22 cellular contexts compared by ENCODE assay signal in the genomic region with DNA sequence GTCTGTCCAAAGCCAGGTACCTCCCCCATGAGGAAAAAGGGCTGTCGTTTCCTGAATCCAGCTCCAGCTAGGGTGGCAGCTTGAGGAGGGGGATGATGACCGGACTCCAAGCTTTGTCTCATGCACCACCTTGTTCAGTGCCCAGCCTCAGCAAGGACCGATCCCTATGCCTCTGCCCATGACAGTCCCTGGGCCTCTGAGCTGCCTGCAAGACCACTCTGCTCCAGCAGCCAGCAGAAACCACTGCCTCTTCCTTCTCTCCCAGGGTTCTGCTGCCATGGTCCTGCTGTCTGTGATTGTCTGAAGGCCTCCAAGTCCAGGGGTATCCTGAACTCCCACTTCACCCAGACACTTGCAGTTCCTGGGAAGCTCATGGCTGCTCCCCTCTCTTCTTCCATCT. TPM values are rescaled to one million over a fixed set of nuclear protein-coding genes. Genes with fewer than 3 reads are reported as not detected.
DNase-seq lines count a peak whose midpoint lies in the region; ATAC-seq and TF ChIP-seq lines count a peak whose summit lies in the region.
"Had no signal": no experiment of that assay in that cellular context is flagged by ENCODE, and none has a peak within 500 bp of the region (broad histone marks: within the 10 kb centered on the region; RNA-seq: fewer than 3 reads in every experiment).

No MANE protein-coding gene starts in this region.

- H4K5ac ChIP-seq in H9 (ENCODE audit: insufficient read length, low read depth, low read length): no peak overlapping the region

- H4K91ac ChIP-seq in H9 (ENCODE audit: insufficient read length, low read depth, low read length): no peak overlapping the region

- no peaks in the 10 kb centered on the region; the same call in 1 of the 2 replicates for H3K4me1 ChIP-seq in H9 (ENCODE audit: insufficient read depth, low read length)
- no peaks in the 10 kb centered on the region for H3K4me1 ChIP-seq in Karpas-422 (ENCODE audit: low read length)
- H3K4me1 ChIP-seq: Caco-2 had no signal

- H3K9ac ChIP-seq in H9 (ENCODE audit: extremely low read depth, insufficient read length, low read length) (no peak overlapping the region), Karpas-422 (ENCODE audit: low read length) (no peak overlapping the region)
- H3K9ac ChIP-seq: GM23248 had no signal

- DNase-seq in activated naive CD4-positive, alpha-beta T cell treated with anti-CD3 and anti-CD28 coated beads, Interleukin-2, amount 10 ng/mL, durations not matched to agents 7 days and 5 days: no peak
- no peak for DNase-seq in activated naive CD4-positive, alpha-beta T cell treated with anti-CD3 and anti-CD28 coated beads, Interleukin-2, amount 50 U/mL, for 16 hours
- no peak for DNase-seq in H9
- no peak for DNase-seq in activated CD8-positive, alpha-beta T cell treated with anti-CD3 and anti-CD28 coated beads, Interleukin-2, amount 10 ng/mL, durations not matched to agents 7 days and 5 days
- DNase-seq in osteocyte (ENCODE audit: extremely low spot score, unreplicated experiment): peak; percentile 66
- DNase-seq in NCI-H510A (lab: John Stamatoyannopoulos, UW): no peak
- no peak for DNase-seq in effector memory CD8-positive, alpha-beta T cell
- DNase-seq in Karpas-422: no peak
- DNase-seq: Caco-2; CD4-positive, CD25-positive, alpha-beta regulatory T cell; DMS 273 treated with DMSO at 0.1 percent for 48 hours; DMS79 treated with DMSO at 0.1 percent for 48 hours; GM23248; NCI-H1092; NCI-H1436 treated with DMSO at 0.1 percent for 48 hours; NCI-H2029; NCI-H2227 treated with DMSO at 0.1 percent for 48 hours; NCI-H510A treated with DMSO at 0.1 percent for 48 hours; NCI-H748 treated with DMSO at 0.1 percent for 48 hours; PC-9 had no signal

- H3K36me3 ChIP-seq in Karpas-422 (ENCODE audit: insufficient read depth, low read length): no peaks in the 10 kb centered on the region

- H3T11ph ChIP-seq in H9 (ENCODE audit: low read length): no peak overlapping the region

- H2BK12ac ChIP-seq in H9 (ENCODE audit: insufficient read length, low read depth, low read length): no peak overlapping the region

- H3K23ac ChIP-seq in H9 (ENCODE audit: insufficient read length, low read depth, low read length): no peak overlapping the region

- H3K4me2 ChIP-seq in H9 (ENCODE audit: insufficient read depth, insufficient read length, low read length) (no peak overlapping the region), Karpas-422 (ENCODE audit: low read depth, low read length, poor library complexity, severe bottlenecking) (no peak overlapping the region)
- H3K4me2 ChIP-seq: PC-9 had no signal

- no peak for ATAC-seq in activated CD8-positive, alpha-beta T cell treated with anti-CD3 and anti-CD28 coated beads, Interleukin-2, amount 10 ng/mL, durations not matched to agents 7 days and 5 days
- ATAC-seq in effector memory CD8-positive, alpha-beta T cell (replicated peaks): no peak
- ATAC-seq: GM12878 had no signal

- H2BK15ac ChIP-seq in H9 (ENCODE audit: low read depth, low read length): no peak overlapping the region

- no peak overlapping the region for H3K4ac ChIP-seq in H9 (ENCODE audit: low read depth, low read length)

- CTCF ChIA-PET in activated naive CD4-positive, alpha-beta T cell treated with anti-CD3 and anti-CD28 coated beads, Interleukin-2, amount 10 ng/mL, durations not matched to agents 7 days and 5 days (lab: Charles Lee): interaction anchor here (1.8 to 3.5 kb wide), 3 partner anchors 32 to 231 kb away, joined by 3 to 14 read pairs (median 8); no protein-coding TSS in a partner anchor
- CTCF ChIA-PET in activated CD8-positive, alpha-beta T cell treated with anti-CD3 and anti-CD28 coated beads, Interleukin-2, amount 10 ng/mL, durations not matched to agents 7 days and 5 days (lab: Charles Lee): interaction anchor here (1.9 to 2.0 kb wide), 2 partner anchors 19 to 33 kb away, joined by 7 to 8 read pairs; no protein-coding TSS in a partner anchor

- H2BK20ac ChIP-seq in H9 (ENCODE audit: low read depth, low read length, poor library complexity, severe bottlenecking): no peak overlapping the region

- H3K79me1 ChIP-seq in H9 (ENCODE audit: insufficient read depth, low read depth, low read length, poor library complexity, severe bottlenecking): no peaks in the 10 kb centered on the region

- no peak overlapping the region for H3K18ac ChIP-seq in H9 (ENCODE audit: insufficient read length, low read depth, low read length)

- no peak overlapping the region for H2AK5ac ChIP-seq in H9 (ENCODE audit: insufficient read length, low read length)

- H2BK120ac ChIP-seq in H9 (ENCODE audit: low read depth, low read length, poor library complexity, severe bottlenecking): no peak overlapping the region

- POLR2A ChIA-PET in activated CD8-positive, alpha-beta T cell treated with anti-CD3 and anti-CD28 coated beads, Interleukin-2, amount 10 ng/mL, durations not matched to agents 7 days and 5 days (lab: Charles Lee): interaction anchor here (0.9 to 1.3 kb wide), 2 partner anchors 12 to 227 kb away, joined by 3 read pairs; no protein-coding TSS in a partner anchor

- no peak overlapping the region for H3K4me3 Mint-ChIP-seq in activated naive CD4-positive, alpha-beta T cell treated with anti-CD3 and anti-CD28 coated beads, Interleukin-2, amount 10 ng/mL, durations not matched to agents 7 days and 5 days
- H3K4me3 Mint-ChIP-seq in H9: no peak overlapping the region
- no peak overlapping the region for H3K4me3 Mint-ChIP-seq in activated CD8-positive, alpha-beta T cell treated with anti-CD3 and anti-CD28 coated beads, Interleukin-2, amount 10 ng/mL, durations not matched to agents 7 days and 5 days
- no peak overlapping the region for H3K4me3 Mint-ChIP-seq in osteocyte (ENCODE audit: unreplicated experiment)
- H3K4me3 Mint-ChIP-seq in effector memory CD8-positive, alpha-beta T cell: no peak overlapping the region
- H3K4me3 Mint-ChIP-seq: CD4-positive, CD25-positive, alpha-beta regulatory T cell had no signal

- H2BK5ac ChIP-seq in H9 (ENCODE audit: insufficient read length, low read length): no peak overlapping the region

- H3K36me3 Mint-ChIP-seq in activated naive CD4-positive, alpha-beta T cell treated with anti-CD3 and anti-CD28 coated beads, Interleukin-2, amount 10 ng/mL, durations not matched to agents 7 days and 5 days: peaks cover 6% of the 10 kb centered on the region
- H3K36me3 Mint-ChIP-seq in H9 (ENCODE audit: insufficient read depth in 1 of 3, low read depth in 3 of 3) (peaks cover 0 to under 1% (median 0%) of the 10 kb centered on the region in 3 experiments; a peak in 2 of 7 replicates), osteocyte (ENCODE audit: unreplicated experiment) (no peaks in the 10 kb centered on the region)
- no peaks in the 10 kb centered on the region for H3K36me3 Mint-ChIP-seq in activated CD8-positive, alpha-beta T cell treated with anti-CD3 and anti-CD28 coated beads, Interleukin-2, amount 10 ng/mL, durations not matched to agents 7 days and 5 days (ENCODE audit: low read depth)
- no peaks in the 10 kb centered on the region for H3K36me3 Mint-ChIP-seq in effector memory CD8-positive, alpha-beta T cell (ENCODE audit: insufficient read depth)

- no peaks in the 10 kb centered on the region for H4K20me1 ChIP-seq in H9 (ENCODE audit: control insufficient read depth, insufficient read depth, insufficient read length)
- no peaks in the 10 kb centered on the region for H4K20me1 ChIP-seq in Karpas-422 (ENCODE audit: insufficient read depth, low read depth, low read length)

- H3K79me2 ChIP-seq in H9 (ENCODE audit: insufficient read depth, low read length) (no peaks in the 10 kb centered on the region), Karpas-422 (ENCODE audit: low read length) (no peaks in the 10 kb centered on the region)

- H3K23me2 ChIP-seq in H9 (ENCODE audit: insufficient read length, low read depth, low read length, poor library complexity, severe bottlenecking): no peaks in the 10 kb centered on the region

- H3K27me3 Mint-ChIP-seq in activated naive CD4-positive, alpha-beta T cell treated with anti-CD3 and anti-CD28 coated beads, Interleukin-2, amount 10 ng/mL, durations not matched to agents 7 days and 5 days: peaks cover 15% of the 10 kb centered on the region
- H3K27me3 Mint-ChIP-seq in H9 (ENCODE audit: low read depth) (peaks cover 2% of the 10 kb centered on the region), osteocyte (ENCODE audit: unreplicated experiment) (peaks cover 15% of the 10 kb centered on the region)
- no peaks in the 10 kb centered on the region for H3K27me3 Mint-ChIP-seq in activated CD8-positive, alpha-beta T cell treated with anti-CD3 and anti-CD28 coated beads, Interleukin-2, amount 10 ng/mL, durations not matched to agents 7 days and 5 days (ENCODE audit: low read depth)
- H3K27me3 Mint-ChIP-seq in effector memory CD8-positive, alpha-beta T cell: peaks cover 0 to 16% of the 10 kb centered on the region in 2 donors
- H3K27me3 Mint-ChIP-seq: CD4-positive, CD25-positive, alpha-beta regulatory T cell had no signal

- no peak overlapping the region for H3K4me3 ChIP-seq in Karpas-422 (ENCODE audit: low read length)
- H3K4me3 ChIP-seq: GM12878, GM23248, PC-9 had no signal

- H3K4me1 Mint-ChIP-seq in activated naive CD4-positive, alpha-beta T cell treated with anti-CD3 and anti-CD28 coated beads, Interleukin-2, amount 10 ng/mL, durations not matched to agents 7 days and 5 days: peaks cover 47% of the 10 kb centered on the region
- H3K4me1 Mint-ChIP-seq in H9 (peaks cover 5 to 7% of the 10 kb centered on the region in 2 experiments; a peak in 3 of 4 replicates), osteocyte (ENCODE audit: unreplicated experiment) (no peaks in the 10 kb centered on the region)
- peaks cover 50% of the 10 kb centered on the region for H3K4me1 Mint-ChIP-seq in activated CD8-positive, alpha-beta T cell treated with anti-CD3 and anti-CD28 coated beads, Interleukin-2, amount 10 ng/mL, durations not matched to agents 7 days and 5 days (ENCODE audit: low read depth)
- H3K4me1 Mint-ChIP-seq in effector memory CD8-positive, alpha-beta T cell (ENCODE audit: low read depth in 2 of 2): peaks cover 2 to 12% of the 10 kb centered on the region in 2 donors

- no peaks in the 10 kb centered on the region for H3K9me3 Mint-ChIP-seq in activated naive CD4-positive, alpha-beta T cell treated with anti-CD3 and anti-CD28 coated beads, Interleukin-2, amount 10 ng/mL, durations not matched to agents 7 days and 5 days
- H3K9me3 Mint-ChIP-seq in H9 (peaks cover 1 to 5% of the 10 kb centered on the region in 2 experiments; a peak in 4 of 5 replicates), osteocyte (ENCODE audit: unreplicated experiment) (no peaks in the 10 kb centered on the region)
- H3K9me3 Mint-ChIP-seq in activated CD8-positive, alpha-beta T cell treated with anti-CD3 and anti-CD28 coated beads, Interleukin-2, amount 10 ng/mL, durations not matched to agents 7 days and 5 days (ENCODE audit: insufficient read depth): no peaks in the 10 kb centered on the region
- H3K9me3 Mint-ChIP-seq in effector memory CD8-positive, alpha-beta T cell: no peaks in the 10 kb centered on the region
- H3K9me3 Mint-ChIP-seq: CD4-positive, CD25-positive, alpha-beta regulatory T cell had no signal

- H3K27ac Mint-ChIP-seq in activated naive CD4-positive, alpha-beta T cell treated with anti-CD3 and anti-CD28 coated beads, Interleukin-2, amount 10 ng/mL, durations not matched to agents 7 days and 5 days: peak overlapping the region; percentile 56
- H3K27ac Mint-ChIP-seq in H9 (peak overlapping the region in 2 of 3 experiments; percentile 13 to 70; a peak in 1 of 7 replicates), osteocyte (ENCODE audit: unreplicated experiment) (no peak overlapping the region)
- peak overlapping the region; percentile 79 for H3K27ac Mint-ChIP-seq in activated CD8-positive, alpha-beta T cell treated with anti-CD3 and anti-CD28 coated beads, Interleukin-2, amount 10 ng/mL, durations not matched to agents 7 days and 5 days
- H3K27ac Mint-ChIP-seq in effector memory CD8-positive, alpha-beta T cell: no peak overlapping the region

- WGBS in H9 (ENCODE audit: extremely low coverage, insufficient read length, low lambda C conversion rate): no CpG with 5 or more reads among the region's 3 CpGs

- no peaks in the 10 kb centered on the region for H3K9me2 ChIP-seq in Karpas-422 (replicated peaks; ENCODE audit: insufficient read depth, low read length)

- no peak overlapping the region for H2AFZ ChIP-seq in H9 (ENCODE audit: low read length)
- no peak overlapping the region for H2AFZ ChIP-seq in Karpas-422 (ENCODE audit: low read length)
- H2AFZ ChIP-seq: GM23248, PC-9 had no signal

- TF ChIP-seq CTCF in H9 (conservative IDR thresholded peaks at IDR 0.05) (no peak), osteocyte (IDR thresholded peaks at IDR 0.05) (no peak)

- H3K27ac ChIP-seq in H9 (ENCODE audit: insufficient read length, low read depth, low read length) (no peak overlapping the region), Karpas-422 (ENCODE audit: low read length) (no peak overlapping the region)
- H3K27ac ChIP-seq: GM23248, PC-9 had no signal

- H3K9me3 ChIP-seq in H9 (ENCODE audit: control insufficient read depth, low read depth, low read length) (no peaks in the 10 kb centered on the region), Karpas-422 (ENCODE audit: low read length) (no peaks in the 10 kb centered on the region)

- no peak overlapping the region for H3K56ac ChIP-seq in H9 (ENCODE audit: insufficient read length, low read depth, low read length)

- H4K8ac ChIP-seq in H9 (replicated peaks; ENCODE audit: insufficient read length, low read depth, low read length): no peak overlapping the region

- H3K27me3 ChIP-seq in H9 (ENCODE audit: insufficient read depth, low read length) (no peaks in the 10 kb centered on the region), Karpas-422 (ENCODE audit: low read length) (no peaks in the 10 kb centered on the region)

- H3K14ac ChIP-seq in H9 (ENCODE audit: insufficient read depth, low read length): no peak overlapping the region

RNA-seq across cellular contexts. Expression of a gene that starts 21.3 kb away (rescaled TPM):
- total RNA-seq in H9 (2021) (0.20 TPM in 1 of 2 replicates, not detected in the other), osteocyte (not detected in 2 replicates)
- not detected for total RNA-seq in activated CD8-positive, alpha-beta T cell treated with anti-CD3 and anti-CD28 coated beads, Interleukin-2, amount 10 ng/mL, durations not matched to agents 7 days and 5 days
- total RNA-seq in Karpas-422 (2014; rRNA removed; shearing (Covaris generic); ENCODE audit: low replicate concordance): not detected in 2 replicates
- total RNA-seq: Caco-2; CD4-positive, CD25-positive, alpha-beta regulatory T cell; GM12878; PC-9 had no signal

RNA-seq across cellular contexts. Expression of a gene that starts 43.5 kb away (rescaled TPM):
- total RNA-seq in H9 (2021) (not detected in 2 replicates), osteocyte (not detected in 2 replicates)
- not detected for total RNA-seq in activated CD8-positive, alpha-beta T cell treated with anti-CD3 and anti-CD28 coated beads, Interleukin-2, amount 10 ng/mL, durations not matched to agents 7 days and 5 days
- not detected in 2 replicates for total RNA-seq in Karpas-422 (2014; rRNA removed; shearing (Covaris generic); ENCODE audit: low replicate concordance)
- total RNA-seq: A673; Caco-2; CD4-positive, CD25-positive, alpha-beta regulatory T cell; GM12878; GM23248; PC-9 had no signal

Comparison
In these comparisons a context has a peak if more than half of its experiments do, and no peak if none do; other contexts are left out.
1. H3K27ac Mint-ChIP-seq: peak in activated naive CD4-positive, alpha-beta T cell treated with anti-CD3 and anti-CD28 coated beads, Interleukin-2, amount 10 ng/mL, durations not matched to agents 7 days and 5 days (single experiment), H9 (2 of 3) and activated CD8-positive, alpha-beta T cell treated with anti-CD3 and anti-CD28 coated beads, Interleukin-2, amount 10 ng/mL, durations not matched to agents 7 days and 5 days (single experiment); none in osteocyte (single experiment) and effector memory CD8-positive, alpha-beta T cell (0 of 2).